In genomic region chr2:223944704-223945531, GRCh38 we compare ENCODE assay signal across 1 cellular context.
TF ChIP-seq lines count a peak whose summit lies in the region.

Gene WDFY1 (minus strand): TSS chr2:223945335. CDS start chr2:223945284, 51 bp downstream.

TF ChIP-seq in HepG2, 621 proteins besides CTCF, POLR2A, EP300 and RAD21 (continued from another document and continues in another):
- TF ChIP-seq NFAT5 (CRISPR knock-in tag; IDR thresholded peaks at IDR 0.05) (no peak; the same call in none of the 2 replicates), IRF2 (CRISPR knock-in tag; IDR thresholded peaks at IDR 0.05) (peak; percentile 91; the same call in 1 of the 2 replicates), AGO1 (IDR thresholded peaks at IDR 0.05; ENCODE audit: low read depth, low read length, poor library complexity, severe bottlenecking) (no peak), IRX3 (CRISPR knock-in tag; IDR thresholded peaks at IDR 0.05; ENCODE audit: borderline replicate concordance, low read depth) (no peak; the same call in 1 of the 2 replicates), ZNF20 (CRISPR knock-in tag; IDR thresholded peaks at IDR 0.05) (no peak), ZNF703 (CRISPR knock-in tag; IDR thresholded peaks at IDR 0.05; ENCODE audit: borderline replicate concordance) (peak; percentile 64; the same call in 1 of the 2 replicates), KMT2A (CRISPR knock-in tag; IDR thresholded peaks at IDR 0.05) (peak; percentile 99), NR2F2 (IDR thresholded peaks at IDR 0.05; ENCODE audit: borderline replicate concordance, low read depth) (no peak; the same call in 1 of the 2 replicates), KLF12 (CRISPR knock-in tag; IDR thresholded peaks at IDR 0.05; ENCODE audit: borderline replicate concordance) (peak; percentile 89; the same call in 1 of the 2 replicates), SMAD1 (CRISPR knock-in tag; IDR thresholded peaks at IDR 0.05; ENCODE audit: borderline replicate concordance, low read depth) (no peak; the same call in 1 of the 2 replicates), ZHX1 (CRISPR knock-in tag; IDR thresholded peaks at IDR 0.05; ENCODE audit: low read depth) (peak; percentile 91), ZNF557 (CRISPR knock-in tag; IDR thresholded peaks at IDR 0.05) (0 out of 2 replicates have a peak, but pooled peaks have one; percentile 35), ESRRA (CRISPR knock-in tag; IDR thresholded peaks at IDR 0.05; ENCODE audit: low read depth) (peak; percentile 52; the same call in 1 of the 2 replicates), ZNF160 (CRISPR knock-in tag; IDR thresholded peaks at IDR 0.05) (peak; percentile 79; the same call in 1 of the 2 replicates), SUZ12 (IDR thresholded peaks at IDR 0.05; ENCODE audit: low read depth, low read length) (no peak), ZBTB40 (IDR thresholded peaks at IDR 0.05) (no peak), ZBTB40 (CRISPR knock-in tag; IDR thresholded peaks at IDR 0.05) (peak; percentile 70; the same call in 1 of the 2 replicates), IKZF4 (CRISPR knock-in tag; IDR thresholded peaks at IDR 0.05; ENCODE audit: borderline replicate concordance, low read depth, not compliant biosample characterization) (peak; percentile 76), ZFP36L2 (CRISPR knock-in tag; IDR thresholded peaks at IDR 0.05) (peak; percentile 81; the same call in 1 of the 2 replicates), ELF3 (CRISPR knock-in tag; IDR thresholded peaks at IDR 0.05) (peak; percentile 82; the same call in 1 of the 2 replicates), ZSCAN31 (CRISPR knock-in tag; IDR thresholded peaks at IDR 0.05; ENCODE audit: low read depth) (peak; percentile 94), ZSCAN21 (CRISPR knock-in tag; IDR thresholded peaks at IDR 0.05; ENCODE audit: borderline replicate concordance) (no peak; the same call in 1 of the 2 replicates), TRIM24 (CRISPR knock-in tag; IDR thresholded peaks at IDR 0.05) (0 out of 2 replicates have a peak, but pooled peaks have one; percentile 35), TBX3 (IDR thresholded peaks at IDR 0.05; ENCODE audit: borderline replicate concordance) (0 out of 2 replicates have a peak, but pooled peaks have one; percentile 34), ZNF225 (CRISPR knock-in tag; IDR thresholded peaks at IDR 0.05) (peak; percentile 97), PATZ1 (CRISPR knock-in tag; IDR thresholded peaks at IDR 0.05) (peak; percentile 98), ARHGAP35 (CRISPR knock-in tag; IDR thresholded peaks at IDR 0.05; ENCODE audit: borderline replicate concordance) (peak; percentile 95)
- TF ChIP-seq, protein P1, sequence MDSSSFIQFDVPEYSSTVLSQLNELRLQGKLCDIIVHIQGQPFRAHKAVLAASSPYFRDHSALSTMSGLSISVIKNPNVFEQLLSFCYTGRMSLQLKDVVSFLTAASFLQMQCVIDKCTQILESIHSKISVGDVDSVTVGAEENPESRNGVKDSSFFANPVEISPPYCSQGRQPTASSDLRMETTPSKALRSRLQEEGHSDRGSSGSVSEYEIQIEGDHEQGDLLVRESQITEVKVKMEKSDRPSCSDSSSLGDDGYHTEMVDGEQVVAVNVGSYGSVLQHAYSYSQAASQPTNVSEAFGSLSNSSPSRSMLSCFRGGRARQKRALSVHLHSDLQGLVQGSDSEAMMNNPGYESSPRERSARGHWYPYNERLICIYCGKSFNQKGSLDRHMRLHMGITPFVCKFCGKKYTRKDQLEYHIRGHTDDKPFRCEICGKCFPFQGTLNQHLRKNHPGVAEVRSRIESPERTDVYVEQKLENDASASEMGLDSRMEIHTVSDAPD (CRISPR knock-in tag; IDR thresholded peaks at IDR 0.05) = no peak; the same call in 1 of the 2 replicates
- TF ChIP-seq, protein P2, sequence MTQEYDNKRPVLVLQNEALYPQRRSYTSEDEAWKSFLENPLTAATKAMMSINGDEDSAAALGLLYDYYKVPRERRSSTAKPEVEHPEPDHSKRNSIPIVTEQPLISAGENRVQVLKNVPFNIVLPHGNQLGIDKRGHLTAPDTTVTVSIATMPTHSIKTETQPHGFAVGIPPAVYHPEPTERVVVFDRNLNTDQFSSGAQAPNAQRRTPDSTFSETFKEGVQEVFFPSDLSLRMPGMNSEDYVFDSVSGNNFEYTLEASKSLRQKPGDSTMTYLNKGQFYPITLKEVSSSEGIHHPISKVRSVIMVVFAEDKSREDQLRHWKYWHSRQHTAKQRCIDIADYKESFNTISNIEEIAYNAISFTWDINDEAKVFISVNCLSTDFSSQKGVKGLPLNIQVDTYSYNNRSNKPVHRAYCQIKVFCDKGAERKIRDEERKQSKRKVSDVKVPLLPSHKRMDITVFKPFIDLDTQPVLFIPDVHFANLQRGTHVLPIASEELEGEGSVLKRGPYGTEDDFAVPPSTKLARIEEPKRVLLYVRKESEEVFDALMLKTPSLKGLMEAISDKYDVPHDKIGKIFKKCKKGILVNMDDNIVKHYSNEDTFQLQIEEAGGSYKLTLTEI (CRISPR knock-in tag; conservative IDR thresholded peaks at IDR 0.05) = no peak
